ENCODE assay signal across 1 cellular context in the genomic region with DNA sequence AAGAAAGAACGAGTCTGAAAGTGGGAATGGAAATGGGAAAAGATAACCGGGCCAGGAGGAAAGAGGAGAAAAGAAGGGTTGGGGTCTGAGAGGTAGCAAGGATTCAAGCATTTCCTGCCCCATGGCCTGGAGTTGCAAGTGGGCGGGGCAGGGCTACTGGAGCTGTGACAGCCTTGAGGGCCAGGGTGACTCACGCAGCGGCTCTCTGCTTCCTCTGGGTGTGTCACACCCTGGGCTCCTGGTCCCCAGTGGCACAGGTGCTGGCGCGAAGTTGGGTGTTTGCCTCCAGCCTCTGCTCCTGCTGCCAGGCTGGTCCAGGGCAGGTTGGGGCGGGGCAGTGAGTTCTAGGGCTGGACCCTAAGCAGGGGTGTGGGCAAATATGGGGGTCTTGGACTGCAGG.
TF ChIP-seq lines count a peak whose summit lies in the region.

No MANE protein-coding gene starts in this region.

TF ChIP-seq in HEK293, 187 proteins besides CTCF, POLR2A, EP300 and RAD21 (continued from another document and continues in another):
- TF ChIP-seq GFI1B (tag by site-specific recombination; IDR thresholded peaks at IDR 0.05) = no peak
- no peak for TF ChIP-seq ZNF560 (tag by site-specific recombination; IDR thresholded peaks at IDR 0.05; ENCODE audit: borderline replicate concordance)
- TF ChIP-seq, protein P1, sequence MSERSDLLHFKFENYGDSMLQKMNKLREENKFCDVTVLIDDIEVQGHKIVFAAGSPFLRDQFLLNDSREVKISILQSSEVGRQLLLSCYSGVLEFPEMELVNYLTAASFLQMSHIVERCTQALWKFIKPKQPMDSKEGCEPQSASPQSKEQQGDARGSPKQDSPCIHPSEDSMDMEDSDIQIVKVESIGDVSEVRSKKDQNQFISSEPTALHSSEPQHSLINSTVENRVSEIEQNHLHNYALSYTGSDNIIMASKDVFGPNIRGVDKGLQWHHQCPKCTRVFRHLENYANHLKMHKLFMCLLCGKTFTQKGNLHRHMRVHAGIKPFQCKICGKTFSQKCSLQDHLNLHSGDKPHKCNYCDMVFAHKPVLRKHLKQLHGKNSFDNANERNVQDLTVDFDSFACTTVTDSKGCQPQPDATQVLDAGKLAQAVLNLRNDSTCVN (tag by site-specific recombination; optimal IDR thresholded peaks at IDR 0.05) = no peak
- no peak for TF ChIP-seq ZNF239 (tag by site-specific recombination; IDR thresholded peaks at IDR 0.05)
- 0 out of 2 replicates have a peak, but pooled peaks have one; percentile 24 for TF ChIP-seq ZNF24 (tag by site-specific recombination; IDR thresholded peaks at IDR 0.05)
- TF ChIP-seq, protein P2, sequence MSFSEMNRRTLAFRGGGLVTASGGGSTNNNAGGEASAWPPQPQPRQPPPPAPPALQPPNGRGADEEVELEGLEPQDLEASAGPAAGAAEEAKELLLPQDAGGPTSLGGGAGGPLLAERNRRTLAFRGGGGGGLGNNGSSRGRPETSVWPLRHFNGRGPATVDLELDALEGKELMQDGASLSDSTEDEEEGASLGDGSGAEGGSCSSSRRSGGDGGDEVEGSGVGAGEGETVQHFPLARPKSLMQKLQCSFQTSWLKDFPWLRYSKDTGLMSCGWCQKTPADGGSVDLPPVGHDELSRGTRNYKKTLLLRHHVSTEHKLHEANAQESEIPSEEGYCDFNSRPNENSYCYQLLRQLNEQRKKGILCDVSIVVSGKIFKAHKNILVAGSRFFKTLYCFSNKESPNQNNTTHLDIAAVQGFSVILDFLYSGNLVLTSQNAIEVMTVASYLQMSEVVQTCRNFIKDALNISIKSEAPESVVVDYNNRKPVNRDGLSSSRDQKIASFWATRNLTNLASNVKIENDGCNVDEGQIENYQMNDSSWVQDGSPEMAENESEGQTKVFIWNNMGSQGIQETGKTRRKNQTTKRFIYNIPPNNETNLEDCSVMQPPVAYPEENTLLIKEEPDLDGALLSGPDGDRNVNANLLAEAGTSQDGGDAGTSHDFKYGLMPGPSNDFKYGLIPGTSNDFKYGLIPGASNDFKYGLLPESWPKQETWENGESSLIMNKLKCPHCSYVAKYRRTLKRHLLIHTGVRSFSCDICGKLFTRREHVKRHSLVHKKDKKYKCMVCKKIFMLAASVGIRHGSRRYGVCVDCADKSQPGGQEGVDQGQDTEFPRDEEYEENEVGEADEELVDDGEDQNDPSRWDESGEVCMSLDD (tag by site-specific recombination; IDR thresholded peaks at IDR 0.05) = peak; percentile 31; the same call in 1 of the 2 replicates
- no peak for TF ChIP-seq ZNF16 (tag by site-specific recombination; IDR thresholded peaks at IDR 0.05; ENCODE audit: low read depth)
- TF ChIP-seq ZNF549 (tag by site-specific recombination; IDR thresholded peaks at IDR 0.05) = no peak
- TF ChIP-seq, protein P3, sequence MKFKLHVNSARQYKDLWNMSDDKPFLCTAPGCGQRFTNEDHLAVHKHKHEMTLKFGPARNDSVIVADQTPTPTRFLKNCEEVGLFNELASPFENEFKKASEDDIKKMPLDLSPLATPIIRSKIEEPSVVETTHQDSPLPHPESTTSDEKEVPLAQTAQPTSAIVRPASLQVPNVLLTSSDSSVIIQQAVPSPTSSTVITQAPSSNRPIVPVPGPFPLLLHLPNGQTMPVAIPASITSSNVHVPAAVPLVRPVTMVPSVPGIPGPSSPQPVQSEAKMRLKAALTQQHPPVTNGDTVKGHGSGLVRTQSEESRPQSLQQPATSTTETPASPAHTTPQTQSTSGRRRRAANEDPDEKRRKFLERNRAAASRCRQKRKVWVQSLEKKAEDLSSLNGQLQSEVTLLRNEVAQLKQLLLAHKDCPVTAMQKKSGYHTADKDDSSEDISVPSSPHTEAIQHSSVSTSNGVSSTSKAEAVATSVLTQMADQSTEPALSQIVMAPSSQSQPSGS (tag by site-specific recombination; IDR thresholded peaks at IDR 0.05; ENCODE audit: low read depth) = no peak
- TF ChIP-seq ZNF175 (tag by site-specific recombination; IDR thresholded peaks at IDR 0.05) = no peak
- no peak for TF ChIP-seq ZNF140 (tag by site-specific recombination; IDR thresholded peaks at IDR 0.05)
- TF ChIP-seq, protein P4, sequence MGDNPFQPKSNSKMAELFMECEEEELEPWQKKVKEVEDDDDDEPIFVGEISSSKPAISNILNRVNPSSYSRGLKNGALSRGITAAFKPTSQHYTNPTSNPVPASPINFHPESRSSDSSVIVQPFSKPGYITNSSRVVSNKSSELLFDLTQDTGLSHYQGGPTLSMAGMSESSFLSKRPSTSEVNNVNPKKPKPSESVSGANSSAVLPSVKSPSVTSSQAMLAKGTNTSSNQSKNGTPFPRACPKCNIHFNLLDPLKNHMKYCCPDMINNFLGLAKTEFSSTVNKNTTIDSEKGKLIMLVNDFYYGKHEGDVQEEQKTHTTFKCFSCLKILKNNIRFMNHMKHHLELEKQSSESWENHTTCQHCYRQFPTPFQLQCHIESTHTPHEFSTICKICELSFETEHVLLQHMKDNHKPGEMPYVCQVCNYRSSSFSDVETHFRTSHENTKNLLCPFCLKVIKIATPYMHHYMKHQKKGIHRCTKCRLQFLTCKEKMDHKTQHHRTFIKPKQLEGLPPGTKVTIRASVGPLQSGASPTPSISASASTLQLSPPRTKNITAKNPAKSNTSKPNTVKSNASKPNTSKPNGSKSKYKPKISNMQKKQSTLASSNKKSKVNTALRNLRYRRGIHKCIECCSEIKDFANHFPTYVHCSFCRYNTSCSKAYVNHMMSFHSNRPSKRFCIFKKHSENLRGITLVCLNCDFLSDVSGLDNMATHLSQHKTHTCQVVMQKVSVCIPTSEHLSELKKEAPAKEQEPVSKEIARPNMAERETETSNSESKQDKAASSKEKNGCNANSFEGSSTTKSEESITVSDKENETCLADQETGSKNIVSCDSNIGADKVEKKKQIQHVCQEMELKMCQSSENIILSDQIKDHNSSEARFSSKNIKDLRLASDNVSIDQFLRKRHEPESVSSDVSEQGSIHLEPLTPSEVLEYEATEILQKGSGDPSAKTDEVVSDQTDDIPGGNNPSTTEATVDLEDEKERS (tag by site-specific recombination; IDR thresholded peaks at IDR 0.05) = no peak
- TF ChIP-seq, protein P5, sequence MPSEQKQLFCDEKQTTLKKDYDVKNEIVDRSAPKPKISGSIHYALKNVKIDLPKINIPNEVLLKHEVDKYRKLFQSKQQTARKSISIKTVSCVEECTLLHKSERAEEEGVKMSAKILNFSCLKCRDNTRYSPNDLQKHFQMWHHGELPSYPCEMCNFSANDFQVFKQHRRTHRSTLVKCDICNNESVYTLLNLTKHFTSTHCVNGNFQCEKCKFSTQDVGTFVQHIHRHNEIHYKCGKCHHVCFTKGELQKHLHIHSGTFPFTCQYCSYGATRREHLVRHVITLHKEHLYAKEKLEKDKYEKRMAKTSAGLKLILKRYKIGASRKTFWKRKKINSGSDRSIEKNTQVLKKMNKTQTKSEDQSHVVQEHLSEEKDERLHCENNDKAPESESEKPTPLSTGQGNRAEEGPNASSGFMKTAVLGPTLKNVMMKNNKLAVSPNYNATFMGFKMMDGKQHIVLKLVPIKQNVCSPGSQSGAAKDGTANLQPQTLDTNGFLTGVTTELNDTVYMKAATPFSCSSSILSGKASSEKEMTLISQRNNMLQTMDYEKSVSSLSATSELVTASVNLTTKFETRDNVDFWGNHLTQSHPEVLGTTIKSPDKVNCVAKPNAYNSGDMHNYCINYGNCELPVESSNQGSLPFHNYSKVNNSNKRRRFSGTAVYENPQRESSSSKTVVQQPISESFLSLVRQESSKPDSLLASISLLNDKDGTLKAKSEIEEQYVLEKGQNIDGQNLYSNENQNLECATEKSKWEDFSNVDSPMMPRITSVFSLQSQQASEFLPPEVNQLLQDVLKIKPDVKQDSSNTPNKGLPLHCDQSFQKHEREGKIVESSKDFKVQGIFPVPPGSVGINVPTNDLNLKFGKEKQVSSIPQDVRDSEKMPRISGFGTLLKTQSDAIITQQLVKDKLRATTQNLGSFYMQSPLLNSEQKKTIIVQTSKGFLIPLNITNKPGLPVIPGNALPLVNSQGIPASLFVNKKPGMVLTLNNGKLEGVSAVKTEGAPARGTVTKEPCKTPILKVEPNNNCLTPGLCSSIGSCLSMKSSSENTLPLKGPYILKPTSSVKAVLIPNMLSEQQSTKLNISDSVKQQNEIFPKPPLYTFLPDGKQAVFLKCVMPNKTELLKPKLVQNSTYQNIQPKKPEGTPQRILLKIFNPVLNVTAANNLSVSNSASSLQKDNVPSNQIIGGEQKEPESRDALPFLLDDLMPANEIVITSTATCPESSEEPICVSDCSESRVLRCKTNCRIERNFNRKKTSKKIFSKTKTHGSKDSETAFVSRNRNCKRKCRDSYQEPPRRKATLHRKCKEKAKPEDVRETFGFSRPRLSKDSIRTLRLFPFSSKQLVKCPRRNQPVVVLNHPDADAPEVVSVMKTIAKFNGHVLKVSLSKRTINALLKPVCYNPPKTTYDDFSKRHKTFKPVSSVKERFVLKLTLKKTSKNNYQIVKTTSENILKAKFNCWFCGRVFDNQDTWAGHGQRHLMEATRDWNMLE (tag by site-specific recombination; conservative IDR thresholded peaks at IDR 0.05; ENCODE audit: low read depth) = no peak
- peak; percentile 50; the same call in 1 of the 2 replicates for TF ChIP-seq KLF10 (tag by site-specific recombination; IDR thresholded peaks at IDR 0.05)
- TF ChIP-seq ZNF211 (tag by site-specific recombination; IDR thresholded peaks at IDR 0.05; ENCODE audit: low read depth) = no peak
- no peak for TF ChIP-seq FEZF1 (tag by site-specific recombination; IDR thresholded peaks at IDR 0.05)
- TF ChIP-seq ZNF221 (tag by site-specific recombination; IDR thresholded peaks at IDR 0.05; ENCODE audit: borderline replicate concordance) = no peak
- TF ChIP-seq SP7 (tag by site-specific recombination; IDR thresholded peaks at IDR 0.05) = peak; percentile 69
- TF ChIP-seq HOXC10 (CRISPR knock-in tag; IDR thresholded peaks at IDR 0.05) = no peak
- no peak for TF ChIP-seq MEIS1 (CRISPR knock-in tag; IDR thresholded peaks at IDR 0.05; ENCODE audit: borderline replicate concordance)
- TF ChIP-seq, protein P6, sequence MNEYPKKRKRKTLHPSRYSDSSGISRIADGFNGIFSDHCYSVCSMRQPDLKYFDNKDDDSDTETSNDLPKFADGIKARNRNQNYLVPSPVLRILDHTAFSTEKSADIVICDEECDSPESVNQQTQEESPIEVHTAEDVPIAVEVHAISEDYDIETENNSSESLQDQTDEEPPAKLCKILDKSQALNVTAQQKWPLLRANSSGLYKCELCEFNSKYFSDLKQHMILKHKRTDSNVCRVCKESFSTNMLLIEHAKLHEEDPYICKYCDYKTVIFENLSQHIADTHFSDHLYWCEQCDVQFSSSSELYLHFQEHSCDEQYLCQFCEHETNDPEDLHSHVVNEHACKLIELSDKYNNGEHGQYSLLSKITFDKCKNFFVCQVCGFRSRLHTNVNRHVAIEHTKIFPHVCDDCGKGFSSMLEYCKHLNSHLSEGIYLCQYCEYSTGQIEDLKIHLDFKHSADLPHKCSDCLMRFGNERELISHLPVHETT (tag by site-specific recombination; IDR thresholded peaks at IDR 0.05) = no peak
- peak; percentile 38; the same call in 1 of the 2 replicates for TF ChIP-seq KLF8 (tag by site-specific recombination; IDR thresholded peaks at IDR 0.05)
- TF ChIP-seq ZNF37A (tag by site-specific recombination; IDR thresholded peaks at IDR 0.05) = no peak
- no peak for TF ChIP-seq HOXA7 (CRISPR knock-in tag; IDR thresholded peaks at IDR 0.05; ENCODE audit: borderline replicate concordance)
- TF ChIP-seq, protein P7, sequence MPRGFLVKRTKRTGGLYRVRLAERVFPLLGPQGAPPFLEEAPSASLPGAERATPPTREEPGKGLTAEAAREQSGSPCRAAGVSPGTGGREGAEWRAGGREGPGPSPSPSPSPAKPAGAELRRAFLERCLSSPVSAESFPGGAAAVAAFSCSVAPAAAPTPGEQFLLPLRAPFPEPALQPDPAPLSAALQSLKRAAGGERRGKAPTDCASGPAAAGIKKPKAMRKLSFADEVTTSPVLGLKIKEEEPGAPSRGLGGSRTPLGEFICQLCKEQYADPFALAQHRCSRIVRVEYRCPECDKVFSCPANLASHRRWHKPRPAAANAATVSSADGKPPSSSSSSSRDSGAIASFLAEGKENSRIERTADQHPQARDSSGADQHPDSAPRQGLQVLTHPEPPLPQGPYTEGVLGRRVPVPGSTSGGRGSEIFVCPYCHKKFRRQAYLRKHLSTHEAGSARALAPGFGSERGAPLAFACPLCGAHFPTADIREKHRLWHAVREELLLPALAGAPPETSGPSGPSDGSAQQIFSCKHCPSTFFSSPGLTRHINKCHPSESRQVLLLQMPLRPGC (tag by site-specific recombination; IDR thresholded peaks at IDR 0.05) = no peak
- TF ChIP-seq MYNN (tag by site-specific recombination; IDR thresholded peaks at IDR 0.05; ENCODE audit: borderline replicate concordance) = no peak
- TF ChIP-seq, protein P8, sequence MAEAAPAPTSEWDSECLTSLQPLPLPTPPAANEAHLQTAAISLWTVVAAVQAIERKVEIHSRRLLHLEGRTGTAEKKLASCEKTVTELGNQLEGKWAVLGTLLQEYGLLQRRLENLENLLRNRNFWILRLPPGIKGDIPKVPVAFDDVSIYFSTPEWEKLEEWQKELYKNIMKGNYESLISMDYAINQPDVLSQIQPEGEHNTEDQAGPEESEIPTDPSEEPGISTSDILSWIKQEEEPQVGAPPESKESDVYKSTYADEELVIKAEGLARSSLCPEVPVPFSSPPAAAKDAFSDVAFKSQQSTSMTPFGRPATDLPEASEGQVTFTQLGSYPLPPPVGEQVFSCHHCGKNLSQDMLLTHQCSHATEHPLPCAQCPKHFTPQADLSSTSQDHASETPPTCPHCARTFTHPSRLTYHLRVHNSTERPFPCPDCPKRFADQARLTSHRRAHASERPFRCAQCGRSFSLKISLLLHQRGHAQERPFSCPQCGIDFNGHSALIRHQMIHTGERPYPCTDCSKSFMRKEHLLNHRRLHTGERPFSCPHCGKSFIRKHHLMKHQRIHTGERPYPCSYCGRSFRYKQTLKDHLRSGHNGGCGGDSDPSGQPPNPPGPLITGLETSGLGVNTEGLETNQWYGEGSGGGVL (tag by site-specific recombination; IDR thresholded peaks at IDR 0.05) = no peak
- TF ChIP-seq IKZF3 (tag by site-specific recombination; IDR thresholded peaks at IDR 0.05) = no peak
- TF ChIP-seq ZNF10 (tag by site-specific recombination; IDR thresholded peaks at IDR 0.05) = no peak
- TF ChIP-seq GLI4 (tag by site-specific recombination; IDR thresholded peaks at IDR 0.05) = no peak
- TF ChIP-seq ZBTB17 (tag by site-specific recombination; IDR thresholded peaks at IDR 0.05) = peak; percentile 32; the same call in 1 of the 2 replicates
- TF ChIP-seq ZNF324 (tag by site-specific recombination; IDR thresholded peaks at IDR 0.05) = no peak
- no peak for TF ChIP-seq ZNF610 (tag by site-specific recombination; IDR thresholded peaks at IDR 0.05; ENCODE audit: borderline replicate concordance)
- TF ChIP-seq ZNF112 (tag by site-specific recombination; IDR thresholded peaks at IDR 0.05) = no peak
- no peak for TF ChIP-seq ZNF792 (tag by site-specific recombination; IDR thresholded peaks at IDR 0.05)
- TF ChIP-seq, protein P9, sequence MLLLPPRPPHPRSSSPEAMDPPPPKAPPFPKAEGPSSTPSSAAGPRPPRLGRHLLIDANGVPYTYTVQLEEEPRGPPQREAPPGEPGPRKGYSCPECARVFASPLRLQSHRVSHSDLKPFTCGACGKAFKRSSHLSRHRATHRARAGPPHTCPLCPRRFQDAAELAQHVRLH (tag by site-specific recombination; IDR thresholded peaks at IDR 0.05) = no peak
- TF ChIP-seq ZBTB1 (tag by site-specific recombination; IDR thresholded peaks at IDR 0.05) = no peak
- TF ChIP-seq, protein P10, sequence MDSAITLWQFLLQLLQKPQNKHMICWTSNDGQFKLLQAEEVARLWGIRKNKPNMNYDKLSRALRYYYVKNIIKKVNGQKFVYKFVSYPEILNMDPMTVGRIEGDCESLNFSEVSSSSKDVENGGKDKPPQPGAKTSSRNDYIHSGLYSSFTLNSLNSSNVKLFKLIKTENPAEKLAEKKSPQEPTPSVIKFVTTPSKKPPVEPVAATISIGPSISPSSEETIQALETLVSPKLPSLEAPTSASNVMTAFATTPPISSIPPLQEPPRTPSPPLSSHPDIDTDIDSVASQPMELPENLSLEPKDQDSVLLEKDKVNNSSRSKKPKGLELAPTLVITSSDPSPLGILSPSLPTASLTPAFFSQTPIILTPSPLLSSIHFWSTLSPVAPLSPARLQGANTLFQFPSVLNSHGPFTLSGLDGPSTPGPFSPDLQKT (IDR thresholded peaks at IDR 0.05; ENCODE audit: borderline replicate concordance, low read depth, low read length) = no peak
